ENCODE assay signal across 13 cellular contexts in genomic region chr13:99289674-99290337, GRCh38. TPM values are rescaled to one million over a fixed set of nuclear protein-coding genes. Genes with fewer than 3 reads are reported as not detected.
DNase-seq lines count a peak whose midpoint lies in the region; ATAC-seq lines count a peak whose summit lies in the region.
"Had no signal": no experiment of that assay in that cellular context is flagged by ENCODE, and none has a peak within 500 bp of the region (broad histone marks: within the 10 kb centered on the region; RNA-seq: fewer than 3 reads in every experiment).

No MANE protein-coding gene starts in this region.

- DNase-seq in stimulated activated naive CD4-positive, alpha-beta T cell treated with Interleukin-2 at 50 U/mL for 16 hours (lab: John Stamatoyannopoulos, UW), result peak; percentile 57
- DNase-seq in stimulated activated naive CD4-positive, alpha-beta T cell (lab: John Stamatoyannopoulos, UW), result no peak
- DNase-seq in memory B cell (ENCODE audit: low spot score in 2 of 2) (no peak), anterior cingulate cortex (lab: John Stamatoyannopoulos, UW) (no peak), DMS153 (lab: John Stamatoyannopoulos, UW) (no peak), NCI-H146 (lab: John Stamatoyannopoulos, UW) (no peak), HuH-7.5 (ENCODE audit: low spot score) (no peak)
- DNase-seq: aorta, EL, foreskin melanocyte, posterior cingulate gyrus had no signal

- no peaks in the 10 kb centered on the region for H3K9me3 Mint-ChIP-seq in activated T-helper 17 cell treated with anti-CD3 and anti-CD28 coated beads, Interleukin-2, amount 50 U/mL, for 72 hours
- H3K9me3 Mint-ChIP-seq in memory B cell, result no peaks in the 10 kb centered on the region

- H3K27me3 Mint-ChIP-seq in activated T-helper 17 cell treated with anti-CD3 and anti-CD28 coated beads, Interleukin-2, amount 50 U/mL, for 72 hours, result no peaks in the 10 kb centered on the region
- H3K27me3 Mint-ChIP-seq in memory B cell, result no peaks in the 10 kb centered on the region

- H3K4me1 Mint-ChIP-seq in activated T-helper 17 cell treated with anti-CD3 and anti-CD28 coated beads, Interleukin-2, amount 50 U/mL, for 72 hours, result peaks cover 70% of the 10 kb centered on the region
- H3K4me1 Mint-ChIP-seq in memory B cell, result peaks cover 61% of the 10 kb centered on the region

- peak overlapping the region; percentile 86 for H3K27ac Mint-ChIP-seq in activated T-helper 17 cell treated with anti-CD3 and anti-CD28 coated beads, Interleukin-2, amount 50 U/mL, for 72 hours
- peak overlapping the region; percentile 99 for H3K27ac Mint-ChIP-seq in memory B cell

- peak; percentile 52 for ATAC-seq in activated T-helper 17 cell treated with anti-CD3 and anti-CD28 coated beads, Interleukin-2, amount 50 U/mL, for 72 hours (replicated peaks)
- no peak for ATAC-seq in memory B cell (ENCODE audit: low read depth)
- ATAC-seq: SK-N-SH treated with all-trans-retinoic acid at 6 μM for 48 hours had no signal

- H3K36me3 Mint-ChIP-seq in activated T-helper 17 cell treated with anti-CD3 and anti-CD28 coated beads, Interleukin-2, amount 50 U/mL, for 72 hours (ENCODE audit: low read depth), result peaks cover 46% of the 10 kb centered on the region
- peaks cover 28% of the 10 kb centered on the region for H3K36me3 Mint-ChIP-seq in memory B cell

- peak overlapping the region; percentile 79 for H3K4me3 Mint-ChIP-seq in activated T-helper 17 cell treated with anti-CD3 and anti-CD28 coated beads, Interleukin-2, amount 50 U/mL, for 72 hours
- H3K4me3 Mint-ChIP-seq in memory B cell, result no peak overlapping the region

RNA-seq across cellular contexts. Expression of gene GPR183, which starts 17.4 kb away (rescaled TPM):
- total RNA-seq in activated T-helper 17 cell treated with anti-CD3 and anti-CD28 coated beads, Interleukin-2, amount 50 U/mL, for 72 hours, result 10 to 100 TPM; 92.4 to 95.1 TPM

RNA-seq across cellular contexts. Expression of gene GPR18, which starts 31.6 kb away (rescaled TPM):
- 10 to 100 TPM in 1 of 2 donors, 1 to 10 TPM in 1; 8.7 to 10.1 TPM for total RNA-seq in activated T-helper 17 cell treated with anti-CD3 and anti-CD28 coated beads, Interleukin-2, amount 50 U/mL, for 72 hours
